Comparison of ENCODE assay signal across 26 cellular contexts in the genomic region with DNA sequence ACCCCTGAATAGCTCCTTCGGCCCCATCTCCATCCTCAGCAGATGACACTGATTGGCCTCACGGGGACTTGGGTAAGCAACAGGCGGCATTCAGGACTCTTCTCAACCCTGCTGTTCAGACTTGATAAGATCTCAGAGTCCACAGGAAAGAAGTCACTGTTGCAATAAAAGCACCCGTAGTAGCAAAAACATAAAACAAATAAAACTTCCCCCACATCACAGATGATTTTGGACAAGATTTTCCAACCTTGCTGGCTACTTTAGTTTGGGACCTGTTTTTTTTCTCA. TPM values are rescaled to one million over a fixed set of nuclear protein-coding genes. Genes with fewer than 3 reads are reported as not detected.
"Had no signal": no experiment of that assay in that cellular context is flagged by ENCODE, and none has a peak within 500 bp of the region (broad histone marks: within the 10 kb centered on the region; RNA-seq: fewer than 3 reads in every experiment).

No MANE protein-coding gene starts in this region.

- DNase-seq: activated CD4-positive, alpha-beta T cell treated with anti-CD3 and anti-CD28 coated beads for 36 hours; activated CD4-positive, alpha-beta T cell treated with anti-CD3 and anti-CD28 coated beads, Interleukin-2, amount 50 U/mL, for 4 hours; activated CD8-positive, alpha-beta memory T cell treated with anti-CD3 and anti-CD28 coated beads for 24 hours; activated CD8-positive, alpha-beta memory T cell treated with anti-CD3 and anti-CD28 coated beads, Interleukin-2, amount 50 U/mL, for 4 hours; activated T-cell treated with anti-CD3 and anti-CD28 coated beads, Interleukin-2, amount 50 U/mL, for 24 hours; amniotic stem cell; colonic mucosa; dorsolateral prefrontal cortex; esophagus squamous epithelium; kidney; lower lobe of right lung; naive B cell; stimulated activated CD4-positive, alpha-beta T cell treated with anti-CD3 and anti-CD28 coated beads, Interleukin-4, amount 100 ng/mL, for 24 hours; stimulated activated naive CD8-positive, alpha-beta T cell treated with anti-CD3 and anti-CD28 coated beads, Interleukin-15, Interleukin-2, amounts not matched to agents 100 U/mL and 50 U/mL, for 24 hours; T-helper 9 cell; upper lobe of right lung had no signal

- H3K4me3 Mint-ChIP-seq: activated CD4-positive, alpha-beta T cell treated with anti-CD3 and anti-CD28 coated beads for 36 hours; activated naive CD8-positive, alpha-beta T cell; activated T-cell treated with anti-CD3 and anti-CD28 coated beads, Interleukin-2, amount 50 U/mL, for 24 hours; activated T-helper 17 cell treated with anti-CD3 and anti-CD28 coated beads, Interleukin-2, amount 50 U/mL, for 72 hours; naive B cell; neural crest cell; WTC11 had no signal

- H3K4me1 Mint-ChIP-seq: naive B cell had no signal

- H3K27ac Mint-ChIP-seq: activated CD4-positive, alpha-beta T cell treated with anti-CD3 and anti-CD28 coated beads for 36 hours; activated naive CD8-positive, alpha-beta T cell; activated T-helper 17 cell treated with anti-CD3 and anti-CD28 coated beads, Interleukin-2, amount 50 U/mL, for 72 hours; WTC11 had no signal

- H3K4me3 ChIP-seq: colonic mucosa, dorsolateral prefrontal cortex, esophagus squamous epithelium, lower lobe of right lung, upper lobe of right lung had no signal

- H3K9me3 Mint-ChIP-seq: activated T-cell treated with anti-CD3 and anti-CD28 coated beads, Interleukin-2, amount 50 U/mL, for 24 hours; activated T-helper 17 cell treated with anti-CD3 and anti-CD28 coated beads, Interleukin-2, amount 50 U/mL, for 72 hours; naive B cell; neural crest cell; WTC11 had no signal

- H3K27me3 ChIP-seq: colonic mucosa, dorsolateral prefrontal cortex, esophagus squamous epithelium, upper lobe of right lung had no signal

- H3K4me1 ChIP-seq: colonic mucosa had no signal

- H3K27ac ChIP-seq: colonic mucosa, dorsolateral prefrontal cortex, esophagus squamous epithelium, lower lobe of right lung, upper lobe of right lung had no signal

- ATAC-seq: activated CD4-positive, alpha-beta T cell treated with anti-CD3 and anti-CD28 coated beads for 36 hours; activated T-helper 17 cell treated with anti-CD3 and anti-CD28 coated beads, Interleukin-2, amount 50 U/mL, for 72 hours; left lobe of liver; lower lobe of right lung; stimulated activated naive CD8-positive, alpha-beta T cell treated with anti-CD3 and anti-CD28 coated beads, Interleukin-15, Interleukin-2, amounts not matched to agents 100 U/mL and 50 U/mL, for 24 hours; upper lobe of right lung; WTC11 had no signal

- H3K9me3 ChIP-seq: colonic mucosa, esophagus squamous epithelium, lower lobe of right lung, upper lobe of right lung had no signal

- FAIRE-seq: bronchial epithelial cell, kidney had no signal

RNA-seq across cellular contexts. Expression of a gene that starts 17.1 kb away (rescaled TPM):
- total RNA-seq: bronchial epithelial cell, esophagus squamous epithelium, left lobe of liver, lower lobe of right lung, mesenteric fat pad, omental fat pad, progenitor cell of endocrine pancreas, subcutaneous adipose tissue had no signal
